ENCODE assay signal across 8 cellular contexts in genomic region chr2:219598308-219599078, GRCh38. TPM values are rescaled to one million over a fixed set of nuclear protein-coding genes. Genes with fewer than 3 reads are reported as not detected.
DNase-seq lines count a peak whose midpoint lies in the region; ATAC-seq and TF ChIP-seq lines count a peak whose summit lies in the region.

No MANE protein-coding gene starts in this region.

- H3K36me3 ChIP-seq in iPS-15b (ENCODE audit: control insufficient read depth, insufficient read depth, low read length) = peaks cover 5% of the 10 kb centered on the region

- H3K4me3 ChIP-seq in iPS-15b (ENCODE audit: low read depth, low read length) = peak overlapping the region; percentile 99

- no peaks in the 10 kb centered on the region for H3K27me3 ChIP-seq in iPS-15b (ENCODE audit: control insufficient read depth, insufficient read depth, low read length)

- peak overlapping the region; percentile 94 for H3K4me3 Mint-ChIP-seq in activated CD8-positive, alpha-beta memory T cell treated with anti-CD3 and anti-CD28 coated beads, Interleukin-2, amount 10 ng/mL, durations not matched to agents 7 days and 5 days
- H3K4me3 Mint-ChIP-seq in WTC11 = peak overlapping the region; percentile 97

- no peak for ATAC-seq in activated CD8-positive, alpha-beta memory T cell treated with anti-CD3 and anti-CD28 coated beads, Interleukin-2, amount 10 ng/mL, durations not matched to agents 7 days and 5 days
- ATAC-seq in WTC11 (no peak), left lobe of liver (no peak), HG03175 (IDR thresholded peaks at IDR 0.05; ENCODE audit: unreplicated experiment) (no peak)

- POLR2A ChIA-PET in WTC11 (lab: Charles Lee) = interaction anchor here (0.6 to 3.6 kb wide), 10 partner anchors 19 to 102 kb away, joined by 3 to 24 read pairs (median 10); partner anchors contain the start of genes CHPF, GMPPA, INHA and OBSL1

- no peak for TF ChIP-seq CTCF in WTC11 (IDR thresholded peaks at IDR 0.05)

- H3K9me3 Mint-ChIP-seq in activated CD8-positive, alpha-beta memory T cell treated with anti-CD3 and anti-CD28 coated beads, Interleukin-2, amount 10 ng/mL, durations not matched to agents 7 days and 5 days (ENCODE audit: low read depth) = no peaks in the 10 kb centered on the region
- no peaks in the 10 kb centered on the region for H3K9me3 Mint-ChIP-seq in WTC11

- H3K4me1 Mint-ChIP-seq in activated CD8-positive, alpha-beta memory T cell treated with anti-CD3 and anti-CD28 coated beads, Interleukin-2, amount 10 ng/mL, durations not matched to agents 7 days and 5 days = peaks cover 16% of the 10 kb centered on the region
- peaks cover 32% of the 10 kb centered on the region for H3K4me1 Mint-ChIP-seq in WTC11

- no peak for DNase-seq in activated CD8-positive, alpha-beta memory T cell treated with anti-CD3 and anti-CD28 coated beads, Interleukin-2, amount 10 ng/mL, durations not matched to agents 7 days and 5 days
- no peak for DNase-seq in activated CD8-positive, alpha-beta memory T cell treated with anti-CD3 and anti-CD28 coated beads, Interleukin-2, amount 50 U/mL, for 48 hours
- DNase-seq in WTC11 (ENCODE audit: low spot score) (no peak), substantia nigra (lab: John Stamatoyannopoulos, UW) (peak in 2 of 49 donors; percentile 4 to 16), left lobe of liver (ENCODE audit: low spot score) (no peak)
- DNase-seq in activated CD4-positive, alpha-beta T cell treated with anti-CD3 and anti-CD28 coated beads, Interleukin-2, amount 50 U/mL, for 1 hour = no peak

- no peaks in the 10 kb centered on the region for H3K9me3 ChIP-seq in iPS-15b (ENCODE audit: control insufficient read depth, insufficient read depth, low read length)

- CTCF ChIA-PET in activated CD8-positive, alpha-beta memory T cell treated with anti-CD3 and anti-CD28 coated beads, Interleukin-2, amount 10 ng/mL, durations not matched to agents 7 days and 5 days (lab: Charles Lee) = interaction anchor here (0.8 to 6.5 kb wide), 4 partner anchors 37 to 68 kb away, joined by 3 to 37 read pairs (median 4); partner anchors contain the start of genes CHPF and TMEM198
- CTCF ChIA-PET in WTC11 (lab: Charles Lee) = interaction anchor here (0.5 to 5.6 kb wide), 12 partner anchors 21 to 1993 kb away, joined by 3 to 53 read pairs (median 4); partner anchors contain the start of genes DNPEP, GMPPA and SPEG

- peak overlapping the region; percentile 90 for H3K27ac ChIP-seq in substantia nigra (ENCODE audit: low read depth, low read length, poor library complexity, severe bottlenecking)

- H3K9ac ChIP-seq in iPS-15b (ENCODE audit: low read depth, low read length) = peak overlapping the region; percentile 51

- H3K4me1 ChIP-seq in iPS-15b (ENCODE audit: control insufficient read depth, insufficient read depth, low read length) = peaks cover 7% of the 10 kb centered on the region

- peaks cover 2% of the 10 kb centered on the region for H3K36me3 Mint-ChIP-seq in activated CD8-positive, alpha-beta memory T cell treated with anti-CD3 and anti-CD28 coated beads, Interleukin-2, amount 10 ng/mL, durations not matched to agents 7 days and 5 days
- peaks cover 5% of the 10 kb centered on the region for H3K36me3 Mint-ChIP-seq in WTC11

- H3K27ac Mint-ChIP-seq in activated CD8-positive, alpha-beta memory T cell treated with anti-CD3 and anti-CD28 coated beads, Interleukin-2, amount 10 ng/mL, durations not matched to agents 7 days and 5 days = peak overlapping the region; percentile 93
- peak overlapping the region; percentile 99 for H3K27ac Mint-ChIP-seq in WTC11

- peaks cover 3% of the 10 kb centered on the region for H3K27me3 Mint-ChIP-seq in activated CD8-positive, alpha-beta memory T cell treated with anti-CD3 and anti-CD28 coated beads, Interleukin-2, amount 10 ng/mL, durations not matched to agents 7 days and 5 days
- H3K27me3 Mint-ChIP-seq in WTC11 (ENCODE audit: low read depth) = no peaks in the 10 kb centered on the region

TF ChIP-seq in WTC11, 78 proteins besides CTCF, POLR2A, EP300 and RAD21:
- TF ChIP-seq ZNF121 (CRISPR knock-in tag; IDR thresholded peaks at IDR 0.05) (no peak), ZNF138 (CRISPR knock-in tag; conservative IDR thresholded peaks at IDR 0.05) (no peak), ZNF671 (CRISPR knock-in tag; IDR thresholded peaks at IDR 0.05) (no peak), GTF2I (CRISPR knock-in tag; conservative IDR thresholded peaks at IDR 0.05) (no peak), GABPB1 (CRISPR knock-in tag; IDR thresholded peaks at IDR 0.05) (no peak; the same call in 1 of the 2 replicates), HMGXB4 (CRISPR knock-in tag; IDR thresholded peaks at IDR 0.05) (no peak), NFATC4 (CRISPR knock-in tag; IDR thresholded peaks at IDR 0.05) (no peak)
- TF ChIP-seq, protein P1, sequence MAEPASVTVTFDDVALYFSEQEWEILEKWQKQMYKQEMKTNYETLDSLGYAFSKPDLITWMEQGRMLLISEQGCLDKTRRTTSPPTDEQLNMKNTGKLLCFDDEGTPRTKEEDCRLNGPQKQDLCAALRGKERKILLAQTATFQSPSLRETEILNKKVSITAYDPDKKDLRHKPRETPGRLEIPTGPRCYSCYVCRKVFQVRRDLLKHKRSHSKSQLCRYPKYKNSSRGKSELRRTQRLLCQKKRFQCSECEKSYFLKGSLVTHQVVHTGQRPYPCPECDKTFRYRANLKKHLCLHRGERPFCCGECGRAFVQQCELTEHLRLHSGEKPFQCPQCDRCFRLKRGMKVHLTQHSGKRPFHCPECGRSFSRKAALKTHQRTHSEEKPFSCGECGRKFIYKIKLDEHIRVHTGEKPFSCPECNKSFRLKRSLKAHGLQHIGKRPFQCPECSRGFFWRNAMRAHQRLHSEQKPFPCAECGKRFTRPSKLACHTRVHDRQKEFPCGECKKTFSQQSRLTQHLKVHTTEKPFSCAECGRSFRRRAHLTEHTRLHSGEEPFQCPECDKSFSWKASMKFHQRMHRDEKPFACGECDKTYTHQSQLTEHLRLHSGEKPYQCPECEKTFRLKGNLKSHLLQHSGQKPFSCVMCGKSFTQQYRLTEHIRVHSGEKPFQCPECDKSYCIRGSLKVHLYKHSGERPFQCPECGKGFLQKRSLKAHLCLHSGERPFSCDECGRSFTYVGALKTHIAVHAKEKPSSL (CRISPR knock-in tag; conservative IDR thresholded peaks at IDR 0.05) = no peak
TF ChIP-seq in WTC11: peak in this region for 0.

RNA-seq across cellular contexts. Expression of gene STK11IP, which starts 0.8 kb away (rescaled TPM):
- total RNA-seq in activated CD8-positive, alpha-beta memory T cell treated with anti-CD3 and anti-CD28 coated beads, Interleukin-2, amount 10 ng/mL, durations not matched to agents 7 days and 5 days = 10 to 100 TPM; 27.7 to 30.8 TPM
- total RNA-seq in WTC11 (2021) (31.3 to 39.9 TPM (median 31.9 TPM) in 3 replicates), left lobe of liver (7.7 TPM)

RNA-seq across cellular contexts. Expression of gene INHA, which starts 26.4 kb away (rescaled TPM):
- total RNA-seq in activated CD8-positive, alpha-beta memory T cell treated with anti-CD3 and anti-CD28 coated beads, Interleukin-2, amount 10 ng/mL, durations not matched to agents 7 days and 5 days = not detected
- total RNA-seq in WTC11 (2021) = 1.1 to 1.8 TPM (median 1.4 TPM) in 3 replicates
- 0.20 TPM for total RNA-seq in left lobe of liver

RNA-seq across cellular contexts. Expression of gene OBSL1, which starts 27.2 kb away (rescaled TPM):
- under 1 TPM in 1 of 2 experiments, not detected in 1; 0.16 TPM for total RNA-seq in activated CD8-positive, alpha-beta memory T cell treated with anti-CD3 and anti-CD28 coated beads, Interleukin-2, amount 10 ng/mL, durations not matched to agents 7 days and 5 days
- total RNA-seq in WTC11 (2021) (159 to 221 TPM (median 213 TPM) in 3 replicates), left lobe of liver (43.6 TPM)

RNA-seq across cellular contexts. Expression of gene SLC4A3, which starts 28.9 kb away (rescaled TPM):
- total RNA-seq in activated CD8-positive, alpha-beta memory T cell treated with anti-CD3 and anti-CD28 coated beads, Interleukin-2, amount 10 ng/mL, durations not matched to agents 7 days and 5 days = not detected
- total RNA-seq in WTC11 (2021) (7.8 to 9.9 TPM (median 8.7 TPM) in 3 replicates), left lobe of liver (0.20 TPM)

RNA-seq across cellular contexts. Expression of gene TMEM198, which starts 54.7 kb away (rescaled TPM):
- total RNA-seq in activated CD8-positive, alpha-beta memory T cell treated with anti-CD3 and anti-CD28 coated beads, Interleukin-2, amount 10 ng/mL, durations not matched to agents 7 days and 5 days = 1 to 10 TPM; 1.8 to 2.8 TPM
- total RNA-seq in WTC11 (2021) = 7.1 to 8.1 TPM (median 7.3 TPM) in 3 replicates
- total RNA-seq in left lobe of liver = 2.1 TPM

Comparison
In these comparisons a context has a peak if more than half of its experiments do, and no peak if none do; other contexts are left out.
1. RNA of gene OBSL1, which starts 27.2 kb away (total RNA-seq): 159 to 221 TPM in WTC11 and 43.6 TPM in left lobe of liver (single experiment); 0.16 TPM in activated CD8-positive, alpha-beta memory T cell treated with anti-CD3 and anti-CD28 coated beads, Interleukin-2, amount 10 ng/mL, durations not matched to agents 7 days and 5 days; every median in the first group is over 10 times any median in the second.